Comparison of ENCODE assay signal across 24 cellular contexts in genomic region chr6:87241304-87241703, GRCh38.
"Had no signal": no experiment of that assay in that cellular context is flagged by ENCODE, and none has a peak within 500 bp of the region (broad histone marks: within the 10 kb centered on the region; RNA-seq: fewer than 3 reads in every experiment).

No MANE protein-coding gene starts in this region.

- H3K4me3 ChIP-seq: adrenal gland, ascending aorta, left ventricle myocardium inferior, neural progenitor cell, sigmoid colon, smooth muscle cell, testis, uterus had no signal

- H3K36me3 ChIP-seq: uterus had no signal

- H3K4me1 ChIP-seq: adrenal gland, ascending aorta, foreskin keratinocyte, left ventricle myocardium inferior, neural progenitor cell, sigmoid colon, testis, uterus had no signal

- H2AFZ ChIP-seq: neural progenitor cell had no signal

- H3K9ac ChIP-seq: neural progenitor cell had no signal

- H3K27ac ChIP-seq: adrenal gland, ascending aorta, foreskin keratinocyte, left ventricle myocardium inferior, neural progenitor cell, sigmoid colon, testis, uterus had no signal

- H3K27me3 ChIP-seq: adrenal gland, ascending aorta, foreskin keratinocyte, neural progenitor cell, sigmoid colon, testis, uterus had no signal

- H3K4me2 ChIP-seq: neural progenitor cell, smooth muscle cell had no signal

- DNase-seq: activated B cell treated with CpG ODN at 0.5 μM for 24 hours; activated CD4-positive, alpha-beta T cell treated with anti-CD3 and anti-CD28 coated beads for 36 hours; activated CD4-positive, alpha-beta T cell treated with anti-CD3 and anti-CD28 coated beads, Interleukin-2, amount 50 U/mL, for 48 hours; activated CD8-positive, alpha-beta memory T cell treated with anti-CD3 and anti-CD28 coated beads, Interleukin-2, amount 50 U/mL, for 48 hours; activated naive CD4-positive, alpha-beta T cell; activated T-cell treated with anti-CD3 and anti-CD28 coated beads, Interleukin-2, amount 50 U/mL, for 4 hours; adrenal gland; central memory CD4-positive, alpha-beta T cell; dermis blood vessel endothelial cell; effector CD8-positive, alpha-beta T cell; foreskin keratinocyte; immature natural killer cell; kidney glomerular epithelial cell; left ventricle myocardium inferior; naive thymus-derived CD8-positive, alpha-beta T cell; sigmoid colon; stimulated activated CD4-positive, alpha-beta T cell treated with anti-CD3 and anti-CD28 coated beads, Interleukin-15, amount 100 ng/mL, for 24 hours; stimulated activated naive B cell treated with anti-CD40 and anti-IgM and Interleukin-4, amounts not matched to agents 10 μg/mL and 1 μg/mL and 100 μg/mL, for 72 hours; testis; trophoblast cell; uterus had no signal

- H3K9me3 ChIP-seq: adrenal gland, ascending aorta, left ventricle myocardium inferior, sigmoid colon, testis, uterus had no signal

- ATAC-seq: activated CD4-positive, alpha-beta T cell treated with anti-CD3 and anti-CD28 coated beads for 36 hours; activated T-cell treated with anti-CD3 and anti-CD28 coated beads, Interleukin-2, amount 50 U/mL, for 4 hours; foreskin keratinocyte; naive thymus-derived CD8-positive, alpha-beta T cell; stimulated activated naive B cell treated with anti-CD40 and anti-IgM and Interleukin-4, amounts not matched to agents 10 μg/mL and 1 μg/mL and 100 μg/mL, for 72 hours had no signal
